Comparison of ENCODE assay signal across 3 cellular contexts in genomic region chr2:234795272-234795920, GRCh38.
TF ChIP-seq lines count a peak whose summit lies in the region.

No MANE protein-coding gene starts in this region.

TF ChIP-seq in A549, 52 proteins besides CTCF, POLR2A, EP300 and RAD21:
- TF ChIP-seq RCOR1 (IDR thresholded peaks at IDR 0.05; ENCODE audit: low read depth, low read length) (no peak), RARB (CRISPR knock-in tag; IDR thresholded peaks at IDR 0.05) (no peak), CHD2 (IDR thresholded peaks at IDR 0.05; ENCODE audit: low read length, partially characterized antibody) (no peak), HEYL (CRISPR knock-in tag; IDR thresholded peaks at IDR 0.05) (no peak), GATA3 (IDR thresholded peaks at IDR 0.05; ENCODE audit: borderline replicate concordance) (no peak), EHF (CRISPR knock-in tag; IDR thresholded peaks at IDR 0.05) (no peak), HDAC2 (IDR thresholded peaks at IDR 0.05) (no peak), ELK1 (IDR thresholded peaks at IDR 0.05; ENCODE audit: low read depth, low read length) (no peak), RNF2 (IDR thresholded peaks at IDR 0.05; ENCODE audit: borderline replicate concordance, low read depth) (no peak), HOXB13 (CRISPR knock-in tag; IDR thresholded peaks at IDR 0.05; ENCODE audit: low read depth) (no peak), USF2 (IDR thresholded peaks at IDR 0.05) (no peak), ZC3H11A (IDR thresholded peaks at IDR 0.05) (no peak), EHMT2 (IDR thresholded peaks at IDR 0.05; ENCODE audit: low read depth) (no peak), NPAS2 (CRISPR knock-in tag; IDR thresholded peaks at IDR 0.05; ENCODE audit: borderline replicate concordance) (no peak), CHD4 (IDR thresholded peaks at IDR 0.05; ENCODE audit: borderline replicate concordance) (no peak), NFE2L2 (conservative IDR thresholded peaks at IDR 0.05; ENCODE audit: low read length) (no peak), ZNF302 (CRISPR knock-in tag; IDR thresholded peaks at IDR 0.05) (no peak)
TF ChIP-seq in A549: peak in this region for 0.

TF ChIP-seq in IMR-90, 13 proteins besides CTCF, POLR2A, EP300 and RAD21:
- no peak for TF ChIP-seq RFX5 (IDR thresholded peaks at IDR 0.05; ENCODE audit: low read depth, low read length)
- no peak for TF ChIP-seq SMC3 (IDR thresholded peaks at IDR 0.05; ENCODE audit: low read depth, low read length)
- TF ChIP-seq MAZ (IDR thresholded peaks at IDR 0.05; ENCODE audit: borderline replicate concordance, low read depth, low read length), result no peak
- TF ChIP-seq CHD1 (IDR thresholded peaks at IDR 0.05; ENCODE audit: low read depth, low read length), result no peak
TF ChIP-seq in IMR-90: peak in this region for 0.

TF ChIP-seq in HepG2, 621 proteins besides CTCF, POLR2A, EP300 and RAD21 (continues in another document):
- TF ChIP-seq ZNF275 (CRISPR knock-in tag; IDR thresholded peaks at IDR 0.05; ENCODE audit: borderline replicate concordance), result no peak
- peak; percentile 15; the same call in 1 of the 2 replicates for TF ChIP-seq KMT2A (CRISPR knock-in tag; IDR thresholded peaks at IDR 0.05)
- TF ChIP-seq PBX3 (CRISPR knock-in tag; IDR thresholded peaks at IDR 0.05; ENCODE audit: borderline replicate concordance), result no peak
- no peak for TF ChIP-seq SOX13 (IDR thresholded peaks at IDR 0.05)
- TF ChIP-seq SOX13 (CRISPR knock-in tag; conservative IDR thresholded peaks at IDR 0.05 in 1 of 2, IDR thresholded peaks at IDR 0.05 in 1 of 2), result peak in 1 of 2 experiments; percentile 54; a peak in 2 of 4 replicates
- 0 out of 2 replicates have a peak, but pooled peaks have one; percentile 30 for TF ChIP-seq TFE3 (CRISPR knock-in tag; IDR thresholded peaks at IDR 0.05)
- peak; percentile 53; the same call in 1 of the 2 replicates for TF ChIP-seq ZBTB20 (CRISPR knock-in tag; IDR thresholded peaks at IDR 0.05; ENCODE audit: borderline replicate concordance, low read depth)
- TF ChIP-seq BCL6 (CRISPR knock-in tag; IDR thresholded peaks at IDR 0.05), result peak; percentile 73
- no peak for TF ChIP-seq SIN3B (IDR thresholded peaks at IDR 0.05; ENCODE audit: low read length)
- TF ChIP-seq ZBTB4 (CRISPR knock-in tag; IDR thresholded peaks at IDR 0.05; ENCODE audit: borderline replicate concordance), result no peak
- TF ChIP-seq MAFK (conservative IDR thresholded peaks at IDR 0.05 in 1 of 2, IDR thresholded peaks at IDR 0.05 in 1 of 2; ENCODE audit: low read length in 2 of 2), result no peak
- TF ChIP-seq TEAD2 (CRISPR knock-in tag; IDR thresholded peaks at IDR 0.05), result no peak
- TF ChIP-seq ZNF879 (CRISPR knock-in tag; IDR thresholded peaks at IDR 0.05), result no peak
- peak; percentile 64; the same call in 1 of the 2 replicates for TF ChIP-seq ZNF556 (CRISPR knock-in tag; IDR thresholded peaks at IDR 0.05; ENCODE audit: borderline replicate concordance)
- no peak for TF ChIP-seq ZNF512 (CRISPR knock-in tag; IDR thresholded peaks at IDR 0.05)
- TF ChIP-seq ZNF772 (CRISPR knock-in tag; IDR thresholded peaks at IDR 0.05), result 0 out of 2 replicates have a peak, but pooled peaks have one; percentile 54
- TF ChIP-seq ZGPAT (CRISPR knock-in tag; IDR thresholded peaks at IDR 0.05), result peak; percentile 57; the same call in 1 of the 2 replicates
- peak; percentile 82; the same call in 1 of the 2 replicates for TF ChIP-seq ZKSCAN8 (CRISPR knock-in tag; IDR thresholded peaks at IDR 0.05; ENCODE audit: borderline replicate concordance)
- TF ChIP-seq MLX (CRISPR knock-in tag; IDR thresholded peaks at IDR 0.05), result peak; percentile 48; the same call in 1 of the 2 replicates
- TF ChIP-seq ZNF543 (CRISPR knock-in tag; IDR thresholded peaks at IDR 0.05), result 0 out of 2 replicates have a peak, but pooled peaks have one; percentile 19
- no peak for TF ChIP-seq ZMAT5 (CRISPR knock-in tag; IDR thresholded peaks at IDR 0.05; ENCODE audit: borderline replicate concordance, low read depth)
- no peak for TF ChIP-seq SOX6 (IDR thresholded peaks at IDR 0.05)
- TF ChIP-seq SOX6 (CRISPR knock-in tag; IDR thresholded peaks at IDR 0.05), result 0 out of 2 replicates have a peak, but pooled peaks have one; percentile 33
- peak; percentile 93 for TF ChIP-seq FOXA3 (CRISPR knock-in tag; IDR thresholded peaks at IDR 0.05)
- no peak for TF ChIP-seq JARID2 (CRISPR knock-in tag; IDR thresholded peaks at IDR 0.05; ENCODE audit: insufficient replicate concordance)
- no peak for TF ChIP-seq ZNF891 (CRISPR knock-in tag; IDR thresholded peaks at IDR 0.05)
- TF ChIP-seq THAP11 (CRISPR knock-in tag; IDR thresholded peaks at IDR 0.05), result 0 out of 2 replicates have a peak, but pooled peaks have one; percentile 11
- no peak; the same call in 1 of the 2 replicates for TF ChIP-seq ZMYM4 (CRISPR knock-in tag; IDR thresholded peaks at IDR 0.05)
- TF ChIP-seq ZNF264 (CRISPR knock-in tag; IDR thresholded peaks at IDR 0.05), result no peak
- no peak for TF ChIP-seq ZBTB46 (CRISPR knock-in tag; IDR thresholded peaks at IDR 0.05; ENCODE audit: borderline replicate concordance)
- no peak for TF ChIP-seq PBX2 (CRISPR knock-in tag; IDR thresholded peaks at IDR 0.05)
- peak; percentile 49 for TF ChIP-seq TEAD3 (CRISPR knock-in tag; optimal IDR thresholded peaks at IDR 0.05; ENCODE audit: borderline replicate concordance)
